ENCODE assay signal across 18 cellular contexts in genomic region chr4:124178449-124179021, GRCh38.
DNase-seq lines count a peak whose midpoint lies in the region; TF ChIP-seq lines count a peak whose summit lies in the region.
"Had no signal": no experiment of that assay in that cellular context is flagged by ENCODE, and none has a peak within 500 bp of the region (broad histone marks: within the 10 kb centered on the region; RNA-seq: fewer than 3 reads in every experiment).

No MANE protein-coding gene starts in this region.

- peak; percentile 2 for DNase-seq in Ammon's horn (ENCODE audit: low spot score)
- DNase-seq in SK-N-SH = no peak
- no peak for DNase-seq in epithelial cell of prostate (ENCODE audit: low read depth, low spot score)
- peak; percentile 66 for DNase-seq in osteoblast (ENCODE audit: insufficient read length, low spot score, missing footprints)
- DNase-seq in mesothelial cell of epicardium (ENCODE audit: low spot score in 2 of 2, unreplicated experiment in 2 of 2) = no peak
- no peak for DNase-seq in ureter (ENCODE audit: low spot score)
- no peak for DNase-seq in CD1c-positive myeloid dendritic cell (ENCODE audit: extremely low spot score)
- no peak for DNase-seq in activated CD4-positive, alpha-beta T cell treated with anti-CD3 and anti-CD28 coated beads for 48 hours
- DNase-seq: activated CD4-positive, CD25-positive, alpha-beta regulatory T cell treated with anti-CD3 and anti-CD28 coated beads, Interleukin-2, amount 50 U/mL, for 72 hours; activated gamma-delta T cell treated with Interleukin-2 at 50 U/mL for 16 hours; anterior cingulate cortex; dorsolateral prefrontal cortex; GF-D8; GOT3; NCI-H446; stimulated activated naive CD8-positive, alpha-beta T cell treated with anti-CD3 and anti-CD28 coated beads, Interleukin-15, amount 100 ng/mL, for 72 hours had no signal

- H3K4me3 Mint-ChIP-seq in mesothelial cell of epicardium = no peak overlapping the region
- H3K4me3 Mint-ChIP-seq: neural crest cell; stimulated activated naive CD8-positive, alpha-beta T cell treated with anti-CD3 and anti-CD28 coated beads, Interleukin-15, amount 100 ng/mL, for 72 hours had no signal

- no peak overlapping the region for H3K9ac ChIP-seq in SK-N-SH

- H3K36me3 ChIP-seq in SK-N-SH (replicated peaks in 1 of 2; ENCODE audit: control insufficient read depth in 1 of 2, insufficient read depth in 2 of 2, low read length in 1 of 2) = no peaks in the 10 kb centered on the region
- H3K36me3 ChIP-seq in osteoblast (ENCODE audit: insufficient read depth, low read length) = no peaks in the 10 kb centered on the region

- 83% methylated on average over 4 of the region's 4 CpGs for WGBS in SK-N-SH (ENCODE audit: low lambda C conversion rate)

- CTCF ChIA-PET in SK-N-SH (lab: Yijun Ruan, JAX) = interaction anchor here (0.8 kb wide), 1 partner anchor 10 kb away, joined by 3 read pairs; no protein-coding TSS in a partner anchor

- TF ChIP-seq CTCF in SK-N-SH (IDR thresholded peaks at IDR 0.05) (no peak), osteoblast (IDR thresholded peaks at IDR 0.05; ENCODE audit: extremely low read depth, low read depth, low read length) (no peak), mesothelial cell of epicardium (IDR thresholded peaks at IDR 0.05; ENCODE audit: unreplicated experiment) (no peak)

- no peaks in the 10 kb centered on the region for H3K9me2 ChIP-seq in SK-N-SH

- no peaks in the 10 kb centered on the region for H3K79me2 ChIP-seq in SK-N-SH (ENCODE audit: insufficient read depth)
- H3K79me2 ChIP-seq in osteoblast (ENCODE audit: insufficient read depth, low read length) = no peaks in the 10 kb centered on the region

- POLR2A ChIA-PET in SK-N-SH (lab: Yijun Ruan, JAX) = no interaction called here

- H3K27ac Mint-ChIP-seq in mesothelial cell of epicardium = no peak overlapping the region
- H3K27ac Mint-ChIP-seq: stimulated activated naive CD8-positive, alpha-beta T cell treated with anti-CD3 and anti-CD28 coated beads, Interleukin-15, amount 100 ng/mL, for 72 hours had no signal

- peak overlapping the region in 1 of 2 experiments; percentile 49; a peak in 3 of 4 replicates for H3K27ac ChIP-seq in SK-N-SH (ENCODE audit: low read depth in 2 of 2, low read length in 1 of 2)
- H3K27ac ChIP-seq in epithelial cell of prostate = peak overlapping the region; percentile 35
- H3K27ac ChIP-seq in osteoblast (ENCODE audit: low read depth, low read length) = peak overlapping the region; percentile 80
- H3K27ac ChIP-seq: dorsolateral prefrontal cortex had no signal

- H3K27me3 ChIP-seq in SK-N-SH (ENCODE audit: insufficient read depth) (no peaks in the 10 kb centered on the region), osteoblast (ENCODE audit: insufficient read depth, low read length) (no peaks in the 10 kb centered on the region)

- H3K4me1 Mint-ChIP-seq in mesothelial cell of epicardium = peaks cover 4% of the 10 kb centered on the region
- H3K4me1 Mint-ChIP-seq: neural crest cell; stimulated activated naive CD8-positive, alpha-beta T cell treated with anti-CD3 and anti-CD28 coated beads, Interleukin-15, amount 100 ng/mL, for 72 hours had no signal

- no peaks in the 10 kb centered on the region for H4K20me1 ChIP-seq in SK-N-SH (ENCODE audit: insufficient read depth)
- no peaks in the 10 kb centered on the region for H4K20me1 ChIP-seq in osteoblast (ENCODE audit: insufficient read depth, low read length)

- H3K4me1 ChIP-seq in SK-N-SH (ENCODE audit: control insufficient read depth in 1 of 2, insufficient read depth in 2 of 2, low read depth in 1 of 2, low read length in 1 of 2) (peaks cover 0 to 18% of the 10 kb centered on the region in 2 experiments; a peak in 3 of 4 replicates), osteoblast (ENCODE audit: insufficient read depth, low read length) (peaks cover 26% of the 10 kb centered on the region)

- no peak overlapping the region for H2AFZ ChIP-seq in SK-N-SH (ENCODE audit: low read depth)
- H2AFZ ChIP-seq in osteoblast (ENCODE audit: low read length) = no peak overlapping the region

- H3K4me2 ChIP-seq in SK-N-SH (peak overlapping the region; percentile 12; the same call in 1 of the 2 replicates), osteoblast (ENCODE audit: insufficient read depth, low read length) (peak overlapping the region; percentile 56)

- H3K27me3 Mint-ChIP-seq in mesothelial cell of epicardium (ENCODE audit: low read depth) = no peaks in the 10 kb centered on the region
- H3K27me3 Mint-ChIP-seq: stimulated activated naive CD8-positive, alpha-beta T cell treated with anti-CD3 and anti-CD28 coated beads, Interleukin-15, amount 100 ng/mL, for 72 hours had no signal

- no peaks in the 10 kb centered on the region for H3K36me3 Mint-ChIP-seq in mesothelial cell of epicardium

- no peak for TF ChIP-seq RAD21 in SK-N-SH (IDR thresholded peaks at IDR 0.05; ENCODE audit: low read length)

- no peak for TF ChIP-seq EP300 in SK-N-SH (IDR thresholded peaks at IDR 0.05; ENCODE audit: borderline replicate concordance in 1 of 2, low read depth in 1 of 2, low read length in 1 of 2)

- H3F3A ChIP-seq in SK-N-SH (replicated peaks; ENCODE audit: insufficient read depth) = peaks cover 4% of the 10 kb centered on the region

- peaks cover 15% of the 10 kb centered on the region for H3K9me3 Mint-ChIP-seq in mesothelial cell of epicardium
- H3K9me3 Mint-ChIP-seq: stimulated activated naive CD8-positive, alpha-beta T cell treated with anti-CD3 and anti-CD28 coated beads, Interleukin-15, amount 100 ng/mL, for 72 hours had no signal

- no peak overlapping the region for H3K4me3 ChIP-seq in SK-N-SH (ENCODE audit: low read depth in 2 of 2, low read length in 1 of 2)
- H3K4me3 ChIP-seq in osteoblast (ENCODE audit: insufficient read depth, low read length) = no peak overlapping the region
- H3K4me3 ChIP-seq: dorsolateral prefrontal cortex, lung had no signal

- no peaks in the 10 kb centered on the region for H3K9me3 ChIP-seq in SK-N-SH
- no peaks in the 10 kb centered on the region for H3K9me3 ChIP-seq in osteoblast (ENCODE audit: low read depth, low read length)

TF ChIP-seq in SK-N-SH, 30 proteins besides CTCF, POLR2A, EP300 and RAD21 (continues in another document):
- TF ChIP-seq GATA2 (CRISPR knock-in tag; IDR thresholded peaks at IDR 0.05) (no peak), MAX (IDR thresholded peaks at IDR 0.05; ENCODE audit: low read depth) (no peak), NFIC (IDR thresholded peaks at IDR 0.05; ENCODE audit: borderline replicate concordance) (no peak), SMC3 (IDR thresholded peaks at IDR 0.05; ENCODE audit: low read depth, low read length) (no peak), POLR2AphosphoS5 (IDR thresholded peaks at IDR 0.05; ENCODE audit: low read depth, low read length) (no peak), NRF1 (IDR thresholded peaks at IDR 0.05; ENCODE audit: low read depth, low read length) (no peak), RCOR1 (IDR thresholded peaks at IDR 0.05; ENCODE audit: low read length) (no peak), RFX5 (IDR thresholded peaks at IDR 0.05; ENCODE audit: low read length) (no peak), TEAD4 (IDR thresholded peaks at IDR 0.05; ENCODE audit: borderline replicate concordance, insufficient read depth) (no peak), USF1 (IDR thresholded peaks at IDR 0.05; ENCODE audit: borderline replicate concordance, low read depth) (no peak), FOXJ3 (CRISPR knock-in tag; IDR thresholded peaks at IDR 0.05) (no peak), MXI1 (IDR thresholded peaks at IDR 0.05; ENCODE audit: low read depth, low read length) (no peak), ELF1 (IDR thresholded peaks at IDR 0.05) (no peak)
- TF ChIP-seq, protein P1, sequence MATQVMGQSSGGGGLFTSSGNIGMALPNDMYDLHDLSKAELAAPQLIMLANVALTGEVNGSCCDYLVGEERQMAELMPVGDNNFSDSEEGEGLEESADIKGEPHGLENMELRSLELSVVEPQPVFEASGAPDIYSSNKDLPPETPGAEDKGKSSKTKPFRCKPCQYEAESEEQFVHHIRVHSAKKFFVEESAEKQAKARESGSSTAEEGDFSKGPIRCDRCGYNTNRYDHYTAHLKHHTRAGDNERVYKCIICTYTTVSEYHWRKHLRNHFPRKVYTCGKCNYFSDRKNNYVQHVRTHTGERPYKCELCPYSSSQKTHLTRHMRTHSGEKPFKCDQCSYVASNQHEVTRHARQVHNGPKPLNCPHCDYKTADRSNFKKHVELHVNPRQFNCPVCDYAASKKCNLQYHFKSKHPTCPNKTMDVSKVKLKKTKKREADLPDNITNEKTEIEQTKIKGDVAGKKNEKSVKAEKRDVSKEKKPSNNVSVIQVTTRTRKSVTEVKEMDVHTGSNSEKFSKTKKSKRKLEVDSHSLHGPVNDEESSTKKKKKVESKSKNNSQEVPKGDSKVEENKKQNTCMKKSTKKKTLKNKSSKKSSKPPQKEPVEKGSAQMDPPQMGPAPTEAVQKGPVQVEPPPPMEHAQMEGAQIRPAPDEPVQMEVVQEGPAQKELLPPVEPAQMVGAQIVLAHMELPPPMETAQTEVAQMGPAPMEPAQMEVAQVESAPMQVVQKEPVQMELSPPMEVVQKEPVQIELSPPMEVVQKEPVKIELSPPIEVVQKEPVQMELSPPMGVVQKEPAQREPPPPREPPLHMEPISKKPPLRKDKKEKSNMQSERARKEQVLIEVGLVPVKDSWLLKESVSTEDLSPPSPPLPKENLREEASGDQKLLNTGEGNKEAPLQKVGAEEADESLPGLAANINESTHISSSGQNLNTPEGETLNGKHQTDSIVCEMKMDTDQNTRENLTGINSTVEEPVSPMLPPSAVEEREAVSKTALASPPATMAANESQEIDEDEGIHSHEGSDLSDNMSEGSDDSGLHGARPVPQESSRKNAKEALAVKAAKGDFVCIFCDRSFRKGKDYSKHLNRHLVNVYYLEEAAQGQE (IDR thresholded peaks at IDR 0.05; ENCODE audit: low read depth, low read length) = no peak
- TF ChIP-seq, protein P2, sequence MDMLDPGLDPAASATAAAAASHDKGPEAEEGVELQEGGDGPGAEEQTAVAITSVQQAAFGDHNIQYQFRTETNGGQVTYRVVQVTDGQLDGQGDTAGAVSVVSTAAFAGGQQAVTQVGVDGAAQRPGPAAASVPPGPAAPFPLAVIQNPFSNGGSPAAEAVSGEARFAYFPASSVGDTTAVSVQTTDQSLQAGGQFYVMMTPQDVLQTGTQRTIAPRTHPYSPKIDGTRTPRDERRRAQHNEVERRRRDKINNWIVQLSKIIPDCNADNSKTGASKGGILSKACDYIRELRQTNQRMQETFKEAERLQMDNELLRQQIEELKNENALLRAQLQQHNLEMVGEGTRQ (IDR thresholded peaks at IDR 0.05; ENCODE audit: borderline replicate concordance, low read depth, low read length) = no peak

Comparison
In these comparisons a context has a peak if more than half of its experiments do, and no peak if none do; other contexts are left out.
1. DNase-seq: peak in Ammon's horn (single experiment) and osteoblast (single experiment); none in SK-N-SH (single experiment), epithelial cell of prostate (single experiment), mesothelial cell of epicardium (0 of 2), ureter (single experiment), CD1c-positive myeloid dendritic cell (single experiment) and activated CD4-positive, alpha-beta T cell treated with anti-CD3 and anti-CD28 coated beads for 48 hours (single experiment).